In the genomic region with DNA sequence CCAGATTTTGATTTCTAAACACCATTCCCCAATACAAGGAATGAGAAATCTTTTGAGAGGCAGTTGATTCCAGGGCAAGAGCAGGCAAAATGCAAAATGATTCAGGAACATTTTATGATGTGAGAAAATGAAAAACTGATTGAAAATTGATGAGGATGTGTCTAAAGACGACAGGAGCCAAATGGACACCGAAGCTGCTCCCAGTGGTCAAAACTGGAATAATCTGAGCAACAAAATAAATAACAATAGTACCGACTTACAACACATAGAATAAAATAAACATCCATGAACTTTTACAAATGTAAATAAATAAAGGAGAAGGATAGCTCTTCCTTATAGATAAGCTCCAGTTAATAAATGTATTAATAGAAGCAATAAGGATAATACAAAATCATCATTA, we compare ENCODE assay signal across 18 cellular contexts.
"Had no signal": no experiment of that assay in that cellular context is flagged by ENCODE, and none has a peak within 500 bp of the region (broad histone marks: within the 10 kb centered on the region; RNA-seq: fewer than 3 reads in every experiment).

No MANE protein-coding gene starts in this region.

- ATAC-seq: gastroesophageal sphincter; left colon; mucosa of descending colon; naive thymus-derived CD8-positive, alpha-beta T cell; right cardiac atrium; stimulated activated effector memory CD8-positive, alpha-beta T cell treated with anti-CD3 and anti-CD28 coated beads, Interleukin-12 subunit alpha, Interleukin-12 subunit beta, amount 100 ng/mL, for 72 hours; stimulated activated naive CD8-positive, alpha-beta T cell treated with anti-CD3 and anti-CD28 coated beads, Interleukin-15, Interleukin-2, amounts not matched to agents 100 U/mL and 50 U/mL, for 24 hours had no signal

- H3K27me3 Mint-ChIP-seq: progenitor cell of endocrine pancreas had no signal

- H3K4me1 Mint-ChIP-seq: naive thymus-derived CD8-positive, alpha-beta T cell; stimulated activated effector memory CD8-positive, alpha-beta T cell treated with anti-CD3 and anti-CD28 coated beads, Interleukin-12 subunit alpha, Interleukin-12 subunit beta, amount 100 ng/mL, for 72 hours had no signal

- H3K36me3 Mint-ChIP-seq: stimulated activated effector memory CD8-positive, alpha-beta T cell treated with anti-CD3 and anti-CD28 coated beads, Interleukin-12 subunit alpha, Interleukin-12 subunit beta, amount 100 ng/mL, for 72 hours had no signal

- H3K27ac ChIP-seq: esophagus squamous epithelium, gastroesophageal sphincter, ovary, suprapubic skin, thyroid gland, upper lobe of left lung, uterus had no signal

- H3K4me3 Mint-ChIP-seq: naive thymus-derived CD8-positive, alpha-beta T cell; stimulated activated effector memory CD8-positive, alpha-beta T cell treated with anti-CD3 and anti-CD28 coated beads, Interleukin-12 subunit alpha, Interleukin-12 subunit beta, amount 100 ng/mL, for 72 hours had no signal

- H3K27ac Mint-ChIP-seq: naive thymus-derived CD8-positive, alpha-beta T cell; progenitor cell of endocrine pancreas; stimulated activated effector memory CD8-positive, alpha-beta T cell treated with anti-CD3 and anti-CD28 coated beads, Interleukin-12 subunit alpha, Interleukin-12 subunit beta, amount 100 ng/mL, for 72 hours had no signal

- DNase-seq: effector memory CD4-positive, alpha-beta T cell; esophagus squamous epithelium; foreskin fibroblast; left colon; mucosa of descending colon; naive thymus-derived CD8-positive, alpha-beta T cell; nucleus accumbens; ovary; right cardiac atrium; stimulated activated CD4-positive, alpha-beta T cell treated with anti-CD3 and anti-CD28 coated beads, Interleukin-2, amount 100 ng/mL, for 48 hours; stimulated activated naive CD8-positive, alpha-beta T cell treated with anti-CD3 and anti-CD28 coated beads, Interleukin-15, Interleukin-2, amounts not matched to agents 100 U/mL and 50 U/mL, for 24 hours; thyroid gland; upper lobe of left lung; uterus had no signal
